ENCODE assay signal across 9 cellular contexts in the genomic region with DNA sequence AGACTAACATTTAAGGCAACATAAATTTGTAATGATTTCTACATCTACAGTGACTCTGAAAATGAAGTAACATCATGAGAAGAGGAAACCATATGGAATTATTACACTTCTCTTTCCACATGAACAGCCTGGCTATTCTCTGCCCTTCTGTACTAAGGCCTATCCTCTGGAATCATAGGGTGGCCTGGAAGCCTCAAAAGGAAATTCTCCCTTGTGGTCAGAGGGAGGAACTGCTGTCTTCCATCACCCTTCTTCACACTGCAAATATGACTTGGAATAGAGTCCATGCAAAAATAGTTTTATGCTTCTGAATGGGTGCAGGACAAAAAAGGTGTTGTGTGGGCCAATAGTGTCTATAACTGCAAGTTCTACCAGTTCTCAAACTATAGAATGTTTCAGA. TPM values are rescaled to one million over a fixed set of nuclear protein-coding genes. Genes with fewer than 3 reads are reported as not detected.
A peak's percentile ranks its signal among the peaks of the same experiment; 100 is the strongest.
DNase-seq lines count a peak whose midpoint lies in the region; ATAC-seq, FAIRE-seq and TF ChIP-seq lines count a peak whose summit lies in the region.
"Had no signal": no experiment of that assay in that cellular context is flagged by ENCODE, and none has a peak within 500 bp of the region (broad histone marks: within the 10 kb centered on the region; RNA-seq: fewer than 3 reads in every experiment).

No MANE protein-coding gene starts in this region.

- intact Hi-C loops in lower lobe of right lung (cut with DNase I): no loop called here
- intact Hi-C loops in posterior vena cava (cut with DNase I): no loop called here

- DNase-seq in DND-41: no peak
- DNase-seq in HL-60 (ENCODE audit: low read depth in 1 of 2, low spot score in 1 of 2): peak in 1 of 2 experiments; percentile 1
- DNase-seq in astrocyte (ENCODE audit: low read depth): no peak
- no peak for DNase-seq in lower lobe of right lung
- no peak for DNase-seq in NOMO-1 treated with DMSO at 0.1 percent for 48 hours (lab: John Stamatoyannopoulos, UW; ENCODE audit: unreplicated experiment)
- DNase-seq in stimulated activated CD4-positive, alpha-beta T cell treated with anti-CD3 and anti-CD28 coated beads, Interleukin-1b, Interleukin-23, amount 100 ng/mL, for 48 hours: no peak
- no peak for DNase-seq in posterior vena cava (ENCODE audit: low spot score)
- no peak for DNase-seq in COR-L47 (lab: John Stamatoyannopoulos, UW)
- DNase-seq: amniotic stem cell had no signal

- H2AFZ ChIP-seq in DND-41 (ENCODE audit: low read depth, low read length): no peak overlapping the region
- H2AFZ ChIP-seq in astrocyte (ENCODE audit: low read depth, low read length): no peak overlapping the region

- H3K4me3 Mint-ChIP-seq in astrocyte (ENCODE audit: unreplicated experiment): no peak overlapping the region

- no peak overlapping the region for H3K27ac ChIP-seq in DND-41 (ENCODE audit: low read length)
- H3K27ac ChIP-seq in HL-60 (replicated peaks): no peak overlapping the region
- H3K27ac ChIP-seq in astrocyte (ENCODE audit: low read depth, low read length): no peak overlapping the region
- no peak overlapping the region for H3K27ac ChIP-seq in lower lobe of right lung

- ATAC-seq in DND-41 (ENCODE audit: insufficient read depth, low read depth) (0 out of 3 replicates have a peak, but pooled peaks have one; percentile 48), lower lobe of right lung (no peak)

- no peak overlapping the region for H3K27ac Mint-ChIP-seq in astrocyte (ENCODE audit: unreplicated experiment)

- H3K79me2 ChIP-seq in DND-41 (ENCODE audit: insufficient read depth, low read length) (no peaks in the 10 kb centered on the region), astrocyte (ENCODE audit: insufficient read depth, low read length) (no peaks in the 10 kb centered on the region)

- H3K4me1 ChIP-seq in DND-41 (ENCODE audit: insufficient read depth, low read length) (no peaks in the 10 kb centered on the region), astrocyte (ENCODE audit: insufficient read depth, low read length) (no peaks in the 10 kb centered on the region), lower lobe of right lung (no peaks in the 10 kb centered on the region)

- no peaks in the 10 kb centered on the region for H3K27me3 ChIP-seq in DND-41 (ENCODE audit: insufficient read depth, low read length, poor library complexity)
- H3K27me3 ChIP-seq in HL-60 (ENCODE audit: insufficient read depth, poor library complexity, severe bottlenecking): no peaks in the 10 kb centered on the region
- H3K27me3 ChIP-seq in astrocyte (ENCODE audit: insufficient read depth, low read length): no peaks in the 10 kb centered on the region
- no peaks in the 10 kb centered on the region for H3K27me3 ChIP-seq in lower lobe of right lung (ENCODE audit: low read depth)

- no peak overlapping the region for H3K9ac ChIP-seq in DND-41 (ENCODE audit: low read depth, low read length)
- no peak overlapping the region for H3K9ac ChIP-seq in astrocyte (ENCODE audit: low read length)

- no peaks in the 10 kb centered on the region for H3K36me3 ChIP-seq in DND-41 (ENCODE audit: insufficient read depth, low read length)
- H3K36me3 ChIP-seq in astrocyte (ENCODE audit: insufficient read depth, low read length): no peaks in the 10 kb centered on the region
- no peaks in the 10 kb centered on the region for H3K36me3 ChIP-seq in lower lobe of right lung

- H3K36me3 Mint-ChIP-seq in astrocyte (ENCODE audit: low read depth, unreplicated experiment): no peaks in the 10 kb centered on the region

- H3K4me3 ChIP-seq in DND-41 (ENCODE audit: low read depth in 1 of 2, low read length in 2 of 2): no peak overlapping the region
- no peak overlapping the region for H3K4me3 ChIP-seq in HL-60 (replicated peaks; ENCODE audit: insufficient read depth, low read length)
- H3K4me3 ChIP-seq in astrocyte (ENCODE audit: insufficient read depth, low read depth, low read length): no peak overlapping the region
- no peak overlapping the region for H3K4me3 ChIP-seq in lower lobe of right lung

- peaks cover 11% of the 10 kb centered on the region for H3K9me3 Mint-ChIP-seq in astrocyte (ENCODE audit: unreplicated experiment)

- H3K9me3 ChIP-seq in DND-41 (ENCODE audit: insufficient read depth, low read length, severe bottlenecking) (no peaks in the 10 kb centered on the region), astrocyte (ENCODE audit: insufficient read depth, low read depth, low read length) (no peaks in the 10 kb centered on the region), lower lobe of right lung (no peaks in the 10 kb centered on the region)

- H3K27me3 Mint-ChIP-seq in astrocyte (ENCODE audit: low read depth, unreplicated experiment): no peaks in the 10 kb centered on the region

- no peaks in the 10 kb centered on the region for H3K4me1 Mint-ChIP-seq in astrocyte (ENCODE audit: low read depth, unreplicated experiment)

- TF ChIP-seq CTCF in DND-41 (IDR thresholded peaks at IDR 0.05; ENCODE audit: borderline replicate concordance, extremely low read depth, low read length, poor library complexity, severe bottlenecking) (peak; percentile 49), HL-60 (IDR thresholded peaks at IDR 0.05; ENCODE audit: insufficient read depth, low read length) (peak; percentile 13), astrocyte (IDR thresholded peaks at IDR 0.05; ENCODE audit: insufficient read depth, low read depth, low read length) (peak; percentile 59), lower lobe of right lung (IDR thresholded peaks at IDR 0.05) (peak; percentile 39)

- no peak overlapping the region for H3K4me2 ChIP-seq in DND-41 (ENCODE audit: insufficient read depth, low read length)
- no peak overlapping the region for H3K4me2 ChIP-seq in astrocyte (ENCODE audit: low read length)

- FAIRE-seq in astrocyte (lab: Jason Lieb, UNC): no peak

- H4K20me1 ChIP-seq in DND-41 (ENCODE audit: insufficient read depth, low read length) (no peaks in the 10 kb centered on the region), astrocyte (ENCODE audit: insufficient read depth, low read length) (no peaks in the 10 kb centered on the region)

RNA-seq across cellular contexts. Expression of a gene that starts 44.6 kb away (rescaled TPM):
- total RNA-seq in astrocyte (14.1 and 15.9 TPM in 2 replicates), lower lobe of right lung (28.9 TPM), posterior vena cava (10 to 100 TPM; 14.0 to 15.0 TPM)

RNA-seq across cellular contexts. Expression of a gene that starts 49.3 kb away (rescaled TPM):
- total RNA-seq in astrocyte (5.8 and 6.2 TPM in 2 replicates), lower lobe of right lung (7.1 TPM), posterior vena cava (1 to 10 TPM; 6.8 to 7.1 TPM)
